In genomic region chr12:57766464-57767311, GRCh38 we compare ENCODE assay signal across 8 cellular contexts. TPM values are rescaled to one million over a fixed set of nuclear protein-coding genes. Genes with fewer than 3 reads are reported as not detected.
DNase-seq lines count a peak whose midpoint lies in the region; ATAC-seq and TF ChIP-seq lines count a peak whose summit lies in the region.

TSS of gene CYP27B1 (minus strand) at chr12:57767078. CDS start at chr12:57767041, 37 bp downstream.

- peaks cover 12% of the 10 kb centered on the region for H3K27me3 Mint-ChIP-seq in activated naive CD4-positive, alpha-beta T cell treated with anti-CD3 and anti-CD28 coated beads, Interleukin-2, amount 50 U/mL, for 24 hours
- peaks cover 12% of the 10 kb centered on the region for H3K27me3 Mint-ChIP-seq in activated CD8-positive, alpha-beta T cell treated with anti-CD3 and anti-CD28 coated beads, Interleukin-2, amount 10 ng/mL, durations not matched to agents 7 days and 5 days (ENCODE audit: low read depth)

- H3K4me3 ChIP-seq in left ventricle myocardium inferior (peak within 1 kb of the TSS; percentile 62), smooth muscle cell (peak within 1 kb of the TSS; percentile 44)

- H3K9me3 Mint-ChIP-seq in activated naive CD4-positive, alpha-beta T cell treated with anti-CD3 and anti-CD28 coated beads, Interleukin-2, amount 50 U/mL, for 24 hours: no peaks in the 10 kb centered on the region
- no peaks in the 10 kb centered on the region for H3K9me3 Mint-ChIP-seq in activated CD8-positive, alpha-beta T cell treated with anti-CD3 and anti-CD28 coated beads, Interleukin-2, amount 10 ng/mL, durations not matched to agents 7 days and 5 days (ENCODE audit: insufficient read depth)

- H3K4me1 Mint-ChIP-seq in activated naive CD4-positive, alpha-beta T cell treated with anti-CD3 and anti-CD28 coated beads, Interleukin-2, amount 50 U/mL, for 24 hours: peaks cover 48% of the 10 kb centered on the region
- H3K4me1 Mint-ChIP-seq in activated CD8-positive, alpha-beta T cell treated with anti-CD3 and anti-CD28 coated beads, Interleukin-2, amount 10 ng/mL, durations not matched to agents 7 days and 5 days (ENCODE audit: low read depth): peaks cover 40% of the 10 kb centered on the region

- intact Hi-C loops in left ventricle myocardium inferior (cut with micrococcal nuclease): no loop called here

- H3F3A ChIP-seq in smooth muscle cell (ENCODE audit: low read depth): no peaks in the 10 kb centered on the region

- H3K36me3 ChIP-seq in left ventricle myocardium inferior (peaks cover 18% of the 10 kb centered on the region), smooth muscle cell (ENCODE audit: low read depth) (no peaks in the 10 kb centered on the region)

- no peaks in the 10 kb centered on the region for H4K20me1 ChIP-seq in smooth muscle cell (ENCODE audit: low read depth)

- H3K79me2 ChIP-seq in smooth muscle cell (ENCODE audit: low read depth): no peaks in the 10 kb centered on the region

- H3K4me3 Mint-ChIP-seq in activated naive CD4-positive, alpha-beta T cell treated with anti-CD3 and anti-CD28 coated beads, Interleukin-2, amount 50 U/mL, for 24 hours: peak within 1 kb of the TSS; percentile 87
- H3K4me3 Mint-ChIP-seq in activated CD8-positive, alpha-beta T cell treated with anti-CD3 and anti-CD28 coated beads, Interleukin-2, amount 10 ng/mL, durations not matched to agents 7 days and 5 days: peak within 1 kb of the TSS; percentile 83

- TF ChIP-seq CTCF in left ventricle myocardium inferior (IDR thresholded peaks at IDR 0.05; ENCODE audit: borderline replicate concordance) (no peak), smooth muscle cell (IDR thresholded peaks at IDR 0.05; ENCODE audit: borderline replicate concordance, insufficient read depth, poor library complexity, severe bottlenecking) (no peak)

- ATAC-seq in activated CD8-positive, alpha-beta T cell treated with anti-CD3 and anti-CD28 coated beads, Interleukin-2, amount 10 ng/mL, durations not matched to agents 7 days and 5 days: no peak
- no peak for ATAC-seq in GM18861 (IDR thresholded peaks at IDR 0.05; ENCODE audit: unreplicated experiment)

- no peak within 1 kb of the TSS for H2AFZ ChIP-seq in smooth muscle cell (ENCODE audit: low read depth)

- H3K9me3 ChIP-seq in left ventricle myocardium inferior (replicated peaks) (no peaks in the 10 kb centered on the region), smooth muscle cell (replicated peaks; ENCODE audit: low read depth) (no peaks in the 10 kb centered on the region)

- H3K4me2 ChIP-seq in smooth muscle cell: peak within 1 kb of the TSS; percentile 84

- no peak within 1 kb of the TSS for H3K9ac ChIP-seq in smooth muscle cell (ENCODE audit: low read depth)

- H3K27ac Mint-ChIP-seq in activated naive CD4-positive, alpha-beta T cell treated with anti-CD3 and anti-CD28 coated beads, Interleukin-2, amount 50 U/mL, for 24 hours: no peak within 1 kb of the TSS
- H3K27ac Mint-ChIP-seq in activated CD8-positive, alpha-beta T cell treated with anti-CD3 and anti-CD28 coated beads, Interleukin-2, amount 10 ng/mL, durations not matched to agents 7 days and 5 days: no peak within 1 kb of the TSS

- H3K27ac ChIP-seq in left ventricle myocardium inferior (replicated peaks) (no peak within 1 kb of the TSS), smooth muscle cell (ENCODE audit: low read depth) (no peak within 1 kb of the TSS)

- no peak for DNase-seq in activated naive CD4-positive, alpha-beta T cell (lab: John Stamatoyannopoulos, UW)
- DNase-seq in activated CD8-positive, alpha-beta T cell treated with anti-CD3 and anti-CD28 coated beads, Interleukin-2, amount 10 ng/mL, durations not matched to agents 7 days and 5 days: no peak
- peak; percentile 30 for DNase-seq in left ventricle myocardium inferior
- no peak for DNase-seq in smooth muscle cell (lab: John Stamatoyannopoulos, UW; ENCODE audit: unreplicated experiment)
- DNase-seq in SW480 (ENCODE audit: low spot score): no peak
- no peak for DNase-seq in stimulated activated CD4-positive, alpha-beta T cell treated with anti-CD3 and anti-CD28 coated beads, Interleukin-2, amount 100 ng/mL, for 24 hours

- 6% methylated on average over 38 of the region's 38 CpGs for WGBS in smooth muscle cell (ENCODE audit: low lambda C conversion rate)

- H3K4me1 ChIP-seq in left ventricle myocardium inferior (peaks cover 37% of the 10 kb centered on the region), smooth muscle cell (ENCODE audit: low read depth) (peaks cover 26% of the 10 kb centered on the region)

- H3K27me3 ChIP-seq in left ventricle myocardium inferior (ENCODE audit: low read depth) (peaks cover 54% of the 10 kb centered on the region), smooth muscle cell (ENCODE audit: low read depth) (peaks cover 67% of the 10 kb centered on the region)

- POLR2A ChIA-PET in activated CD8-positive, alpha-beta T cell treated with anti-CD3 and anti-CD28 coated beads, Interleukin-2, amount 10 ng/mL, durations not matched to agents 7 days and 5 days (lab: Charles Lee): interaction anchor here (0.6 to 1.8 kb wide), 5 partner anchors 10 to 150 kb away, joined by 3 to 5 read pairs (median 4); partner anchors contain the start of gene TSFM

- CTCF ChIA-PET in activated CD8-positive, alpha-beta T cell treated with anti-CD3 and anti-CD28 coated beads, Interleukin-2, amount 10 ng/mL, durations not matched to agents 7 days and 5 days (lab: Charles Lee): interaction anchor here (0.8 to 5.4 kb wide), 8 partner anchors 10 to 138 kb away, joined by 3 to 72 read pairs (median 4); partner anchors contain the start of genes MARCHF9 and TSFM

- H3K36me3 Mint-ChIP-seq in activated naive CD4-positive, alpha-beta T cell treated with anti-CD3 and anti-CD28 coated beads, Interleukin-2, amount 50 U/mL, for 24 hours: peaks cover 18% of the 10 kb centered on the region
- peaks cover 20% of the 10 kb centered on the region for H3K36me3 Mint-ChIP-seq in activated CD8-positive, alpha-beta T cell treated with anti-CD3 and anti-CD28 coated beads, Interleukin-2, amount 10 ng/mL, durations not matched to agents 7 days and 5 days (ENCODE audit: low read depth)

RNA-seq across cellular contexts. Expression of gene CYP27B1, which starts in this region (rescaled TPM):
- total RNA-seq in activated CD8-positive, alpha-beta T cell treated with anti-CD3 and anti-CD28 coated beads, Interleukin-2, amount 10 ng/mL, durations not matched to agents 7 days and 5 days: 1 to 10 TPM; 2.3 to 2.6 TPM
- total RNA-seq in left ventricle myocardium inferior: not detected
- 0.81 and 0.90 TPM in 2 replicates for total RNA-seq in smooth muscle cell
- polyA plus RNA-seq in smooth muscle cell: 1.3 and 1.7 TPM in 2 replicates

Comparison
In these comparisons a context has a peak if more than half of its experiments do, and no peak if none do; other contexts are left out.
1. Peak in DNase-seq and H3K4me3 ChIP-seq in left ventricle myocardium inferior; RNA of the gene not detected or under 1 TPM.